Comparison of ENCODE assay signal across 1 cellular context in the genomic region with DNA sequence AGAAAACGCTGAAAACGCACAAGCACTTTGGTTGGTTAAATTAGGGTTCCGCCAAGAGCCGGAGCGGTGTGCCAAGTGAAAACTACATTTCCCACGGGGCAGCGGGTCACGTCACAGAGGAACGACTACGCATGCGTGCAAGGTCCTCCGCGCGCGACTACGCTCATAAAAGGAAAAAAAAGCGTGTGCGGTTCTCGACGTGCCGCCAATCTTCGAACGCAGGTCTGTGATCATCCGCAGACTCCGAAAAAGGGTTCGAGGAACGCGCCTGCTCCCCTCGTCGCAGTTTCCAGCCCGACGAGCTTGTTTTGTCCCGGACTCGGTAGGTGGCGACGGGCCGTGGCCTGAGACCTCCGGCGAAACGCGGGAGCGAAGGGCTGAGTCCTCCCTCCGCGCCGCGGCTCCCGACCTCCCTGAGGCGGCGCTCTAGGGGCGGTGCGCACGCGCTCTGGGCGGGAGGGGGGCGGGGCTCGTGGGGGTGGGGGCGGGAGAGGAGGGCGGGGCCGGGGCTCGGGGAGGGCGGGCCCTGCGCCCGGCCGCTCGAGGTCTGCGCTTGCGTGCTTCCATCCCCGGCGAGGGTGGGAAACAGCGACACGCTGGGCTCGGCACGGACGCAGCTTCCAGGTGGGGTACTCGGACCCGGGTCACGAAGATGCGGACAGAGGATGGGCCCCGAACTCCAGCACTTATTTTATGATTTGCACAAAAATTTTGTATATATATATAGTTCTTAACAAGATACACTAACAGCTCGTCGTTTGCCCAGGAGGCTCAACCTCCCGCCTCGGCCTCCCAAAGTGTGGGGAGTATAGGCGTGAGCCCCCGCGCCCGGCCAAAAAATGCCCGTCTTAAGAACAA.
A peak's percentile ranks its signal among the peaks of the same experiment; 100 is the strongest.
TF ChIP-seq lines count a peak whose summit lies in the region.

SGF29 (plus strand) TSS at position 145 of the 858 bp plus-strand sequence. CDS start 27,150 bp downstream, outside the sequence.

TF ChIP-seq in HepG2, 621 proteins besides CTCF, POLR2A, EP300 and RAD21 (continued from another document and continues in another):
- TF ChIP-seq, protein P1, sequence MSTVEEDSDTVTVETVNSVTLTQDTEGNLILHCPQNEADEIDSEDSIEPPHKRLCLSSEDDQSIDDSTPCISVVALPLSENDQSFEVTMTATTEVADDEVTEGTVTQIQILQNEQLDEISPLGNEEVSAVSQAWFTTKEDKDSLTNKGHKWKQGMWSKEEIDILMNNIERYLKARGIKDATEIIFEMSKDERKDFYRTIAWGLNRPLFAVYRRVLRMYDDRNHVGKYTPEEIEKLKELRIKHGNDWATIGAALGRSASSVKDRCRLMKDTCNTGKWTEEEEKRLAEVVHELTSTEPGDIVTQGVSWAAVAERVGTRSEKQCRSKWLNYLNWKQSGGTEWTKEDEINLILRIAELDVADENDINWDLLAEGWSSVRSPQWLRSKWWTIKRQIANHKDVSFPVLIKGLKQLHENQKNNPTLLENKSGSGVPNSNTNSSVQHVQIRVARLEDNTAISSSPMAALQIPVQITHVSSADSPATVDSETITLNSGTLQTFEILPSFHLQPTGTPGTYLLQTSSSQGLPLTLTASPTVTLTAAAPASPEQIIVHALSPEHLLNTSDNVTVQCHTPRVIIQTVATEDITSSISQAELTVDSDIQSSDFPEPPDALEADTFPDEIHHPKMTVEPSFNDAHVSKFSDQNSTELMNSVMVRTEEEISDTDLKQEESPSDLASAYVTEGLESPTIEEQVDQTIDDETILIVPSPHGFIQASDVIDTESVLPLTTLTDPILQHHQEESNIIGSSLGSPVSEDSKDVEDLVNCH (CRISPR knock-in tag; IDR thresholded peaks at IDR 0.05), result 0 out of 2 replicates have a peak, but pooled peaks have one; percentile 92
- TF ChIP-seq IKZF5 (CRISPR knock-in tag; IDR thresholded peaks at IDR 0.05) (peak; percentile 88), ZNF549 (CRISPR knock-in tag; IDR thresholded peaks at IDR 0.05) (no peak), IRF1 (CRISPR knock-in tag; IDR thresholded peaks at IDR 0.05; ENCODE audit: low read depth) (peak; percentile 37; the same call in 1 of the 2 replicates), KLF9 (CRISPR knock-in tag; IDR thresholded peaks at IDR 0.05; ENCODE audit: low read depth) (peak; percentile 80; the same call in 1 of the 2 replicates), ZFP1 (CRISPR knock-in tag; IDR thresholded peaks at IDR 0.05) (no peak; the same call in none of the 2 replicates), CREB3 (CRISPR knock-in tag; IDR thresholded peaks at IDR 0.05) (no peak), ZBTB10 (CRISPR knock-in tag; IDR thresholded peaks at IDR 0.05; ENCODE audit: borderline replicate concordance) (0 out of 2 replicates have a peak, but pooled peaks have one; percentile 32), CENPT (CRISPR knock-in tag; IDR thresholded peaks at IDR 0.05; ENCODE audit: low read depth) (peak; percentile 98), ZNF557 (CRISPR knock-in tag; IDR thresholded peaks at IDR 0.05) (peak; percentile 70; the same call in 1 of the 2 replicates), AGO1 (IDR thresholded peaks at IDR 0.05; ENCODE audit: low read depth, low read length, poor library complexity, severe bottlenecking) (peak; percentile 66), HMG20A (CRISPR knock-in tag; IDR thresholded peaks at IDR 0.05; ENCODE audit: borderline replicate concordance) (peak; percentile 39; the same call in 1 of the 2 replicates), SIN3B (IDR thresholded peaks at IDR 0.05; ENCODE audit: low read length) (no peak), ZNF746 (CRISPR knock-in tag; IDR thresholded peaks at IDR 0.05) (peak; percentile 93), ZBTB38 (CRISPR knock-in tag; IDR thresholded peaks at IDR 0.05) (peak; percentile 87), ZNF225 (CRISPR knock-in tag; IDR thresholded peaks at IDR 0.05) (peak; percentile 73; the same call in 1 of the 2 replicates), FOSL1 (CRISPR knock-in tag; IDR thresholded peaks at IDR 0.05; ENCODE audit: borderline replicate concordance) (0 out of 2 replicates have a peak, but pooled peaks have one; percentile 9), POLR2G (IDR thresholded peaks at IDR 0.05; ENCODE audit: low read depth, low read length) (peak; percentile 99), HNRNPL (IDR thresholded peaks at IDR 0.05; ENCODE audit: low read depth, low read length) (peak; percentile 80; the same call in 1 of the 2 replicates), FLYWCH1 (CRISPR knock-in tag; IDR thresholded peaks at IDR 0.05) (no peak), RARG (CRISPR knock-in tag; IDR thresholded peaks at IDR 0.05; ENCODE audit: low read depth) (peak; percentile 89; the same call in 1 of the 2 replicates), ZNF644 (CRISPR knock-in tag; IDR thresholded peaks at IDR 0.05; ENCODE audit: low read depth) (no peak), MEIS2 (CRISPR knock-in tag; IDR thresholded peaks at IDR 0.05) (peak; percentile 74), ZNF333 (CRISPR knock-in tag; IDR thresholded peaks at IDR 0.05; ENCODE audit: borderline replicate concordance) (0 out of 2 replicates have a peak, but pooled peaks have one; percentile 55)
- TF ChIP-seq, protein P2, sequence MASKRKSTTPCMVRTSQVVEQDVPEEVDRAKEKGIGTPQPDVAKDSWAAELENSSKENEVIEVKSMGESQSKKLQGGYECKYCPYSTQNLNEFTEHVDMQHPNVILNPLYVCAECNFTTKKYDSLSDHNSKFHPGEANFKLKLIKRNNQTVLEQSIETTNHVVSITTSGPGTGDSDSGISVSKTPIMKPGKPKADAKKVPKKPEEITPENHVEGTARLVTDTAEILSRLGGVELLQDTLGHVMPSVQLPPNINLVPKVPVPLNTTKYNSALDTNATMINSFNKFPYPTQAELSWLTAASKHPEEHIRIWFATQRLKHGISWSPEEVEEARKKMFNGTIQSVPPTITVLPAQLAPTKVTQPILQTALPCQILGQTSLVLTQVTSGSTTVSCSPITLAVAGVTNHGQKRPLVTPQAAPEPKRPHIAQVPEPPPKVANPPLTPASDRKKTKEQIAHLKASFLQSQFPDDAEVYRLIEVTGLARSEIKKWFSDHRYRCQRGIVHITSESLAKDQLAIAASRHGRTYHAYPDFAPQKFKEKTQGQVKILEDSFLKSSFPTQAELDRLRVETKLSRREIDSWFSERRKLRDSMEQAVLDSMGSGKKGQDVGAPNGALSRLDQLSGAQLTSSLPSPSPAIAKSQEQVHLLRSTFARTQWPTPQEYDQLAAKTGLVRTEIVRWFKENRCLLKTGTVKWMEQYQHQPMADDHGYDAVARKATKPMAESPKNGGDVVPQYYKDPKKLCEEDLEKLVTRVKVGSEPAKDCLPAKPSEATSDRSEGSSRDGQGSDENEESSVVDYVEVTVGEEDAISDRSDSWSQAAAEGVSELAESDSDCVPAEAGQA (IDR thresholded peaks at IDR 0.05; ENCODE audit: low read depth), result peak; percentile 68; the same call in 1 of the 2 replicates
- TF ChIP-seq, protein P2 (CRISPR knock-in tag; IDR thresholded peaks at IDR 0.05; ENCODE audit: borderline replicate concordance), result no peak
- TF ChIP-seq, protein P3, sequence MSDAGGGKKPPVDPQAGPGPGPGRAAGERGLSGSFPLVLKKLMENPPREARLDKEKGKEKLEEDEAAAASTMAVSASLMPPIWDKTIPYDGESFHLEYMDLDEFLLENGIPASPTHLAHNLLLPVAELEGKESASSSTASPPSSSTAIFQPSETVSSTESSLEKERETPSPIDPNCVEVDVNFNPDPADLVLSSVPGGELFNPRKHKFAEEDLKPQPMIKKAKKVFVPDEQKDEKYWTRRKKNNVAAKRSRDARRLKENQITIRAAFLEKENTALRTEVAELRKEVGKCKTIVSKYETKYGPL (CRISPR knock-in tag; IDR thresholded peaks at IDR 0.05), result 0 out of 2 replicates have a peak, but pooled peaks have one; percentile 75
- TF ChIP-seq, protein P4, sequence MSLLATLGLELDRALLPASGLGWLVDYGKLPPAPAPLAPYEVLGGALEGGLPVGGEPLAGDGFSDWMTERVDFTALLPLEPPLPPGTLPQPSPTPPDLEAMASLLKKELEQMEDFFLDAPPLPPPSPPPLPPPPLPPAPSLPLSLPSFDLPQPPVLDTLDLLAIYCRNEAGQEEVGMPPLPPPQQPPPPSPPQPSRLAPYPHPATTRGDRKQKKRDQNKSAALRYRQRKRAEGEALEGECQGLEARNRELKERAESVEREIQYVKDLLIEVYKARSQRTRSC (CRISPR knock-in tag; IDR thresholded peaks at IDR 0.05; ENCODE audit: low read depth), result 0 out of 2 replicates have a peak, but pooled peaks have one; percentile 28
- TF ChIP-seq, protein P5, sequence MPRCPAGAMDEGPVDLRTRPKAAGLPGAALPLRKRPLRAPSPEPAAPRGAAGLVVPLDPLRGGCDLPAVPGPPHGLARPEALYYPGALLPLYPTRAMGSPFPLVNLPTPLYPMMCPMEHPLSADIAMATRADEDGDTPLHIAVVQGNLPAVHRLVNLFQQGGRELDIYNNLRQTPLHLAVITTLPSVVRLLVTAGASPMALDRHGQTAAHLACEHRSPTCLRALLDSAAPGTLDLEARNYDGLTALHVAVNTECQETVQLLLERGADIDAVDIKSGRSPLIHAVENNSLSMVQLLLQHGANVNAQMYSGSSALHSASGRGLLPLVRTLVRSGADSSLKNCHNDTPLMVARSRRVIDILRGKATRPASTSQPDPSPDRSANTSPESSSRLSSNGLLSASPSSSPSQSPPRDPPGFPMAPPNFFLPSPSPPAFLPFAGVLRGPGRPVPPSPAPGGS (CRISPR knock-in tag; IDR thresholded peaks at IDR 0.05), result peak; percentile 98
- TF ChIP-seq, protein P6, sequence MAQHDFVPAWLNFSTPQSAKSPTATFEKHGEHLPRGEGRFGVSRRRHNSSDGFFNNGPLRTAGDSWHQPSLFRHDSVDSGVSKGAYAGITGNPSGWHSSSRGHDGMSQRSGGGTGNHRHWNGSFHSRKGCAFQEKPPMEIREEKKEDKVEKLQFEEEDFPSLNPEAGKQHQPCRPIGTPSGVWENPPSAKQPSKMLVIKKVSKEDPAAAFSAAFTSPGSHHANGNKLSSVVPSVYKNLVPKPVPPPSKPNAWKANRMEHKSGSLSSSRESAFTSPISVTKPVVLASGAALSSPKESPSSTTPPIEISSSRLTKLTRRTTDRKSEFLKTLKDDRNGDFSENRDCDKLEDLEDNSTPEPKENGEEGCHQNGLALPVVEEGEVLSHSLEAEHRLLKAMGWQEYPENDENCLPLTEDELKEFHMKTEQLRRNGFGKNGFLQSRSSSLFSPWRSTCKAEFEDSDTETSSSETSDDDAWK (CRISPR knock-in tag; IDR thresholded peaks at IDR 0.05), result no peak
